Comparison of ENCODE assay signal across 12 cellular contexts in genomic region chr4:950136-951020, GRCh38. TPM values are rescaled to one million over a fixed set of nuclear protein-coding genes. Genes with fewer than 3 reads are reported as not detected.
"Had no signal": no experiment of that assay in that cellular context is flagged by ENCODE, and none has a peak within 500 bp of the region (broad histone marks: within the 10 kb centered on the region; RNA-seq: fewer than 3 reads in every experiment).

No MANE protein-coding gene starts in this region.

- H3K27me3 ChIP-seq: stomach had no signal

- H3K4me3 ChIP-seq: lower lobe of right lung, stomach had no signal

- H3K4me1 ChIP-seq: lower lobe of right lung had no signal

- H3K9me3 ChIP-seq: lower lobe of right lung, stomach had no signal

- H3K27ac ChIP-seq: lower lobe of right lung, stomach had no signal

- DNase-seq: activated B cell treated with CpG ODN at 0.5 μM for 24 hours; activated CD4-positive, alpha-beta T cell treated with anti-CD3 and anti-CD28 coated beads, Interleukin-2, amount 10 ng/mL, durations not matched to agents 24 days and 14 days; activated gamma-delta T cell treated with Interleukin-2 at 50 U/mL for 16 hours; activated T-cell treated with anti-CD3 and anti-CD28 coated beads for 4 hours; hippocampal formation; lower lobe of right lung; stimulated activated CD4-positive, alpha-beta T cell treated with anti-CD3 and anti-CD28 coated beads, Interleukin-15, amount 100 ng/mL, for 24 hours; stimulated activated CD4-positive, alpha-beta T cell treated with anti-CD3 and anti-CD28 coated beads, Interleukin-4, amount 100 ng/mL, for 4 hours; stomach had no signal

- ATAC-seq: lower lobe of right lung; naive thymus-derived CD8-positive, alpha-beta T cell; T-helper 17 cell had no signal

RNA-seq across cellular contexts. Expression of gene SLC26A1, which starts 42.8 kb away (rescaled TPM):
- total RNA-seq: activated B cell treated with CpG ODN at 0.5 μM for 24 hours; activated CD4-positive, alpha-beta T cell treated with anti-CD3 and anti-CD28 coated beads, Interleukin-2, amount 10 ng/mL, durations not matched to agents 24 days and 14 days; activated CD8-positive, alpha-beta memory T cell treated with anti-CD3 and anti-CD28 coated beads for 36 hours had no signal
